12 cellular contexts compared by ENCODE assay signal in the genomic region with DNA sequence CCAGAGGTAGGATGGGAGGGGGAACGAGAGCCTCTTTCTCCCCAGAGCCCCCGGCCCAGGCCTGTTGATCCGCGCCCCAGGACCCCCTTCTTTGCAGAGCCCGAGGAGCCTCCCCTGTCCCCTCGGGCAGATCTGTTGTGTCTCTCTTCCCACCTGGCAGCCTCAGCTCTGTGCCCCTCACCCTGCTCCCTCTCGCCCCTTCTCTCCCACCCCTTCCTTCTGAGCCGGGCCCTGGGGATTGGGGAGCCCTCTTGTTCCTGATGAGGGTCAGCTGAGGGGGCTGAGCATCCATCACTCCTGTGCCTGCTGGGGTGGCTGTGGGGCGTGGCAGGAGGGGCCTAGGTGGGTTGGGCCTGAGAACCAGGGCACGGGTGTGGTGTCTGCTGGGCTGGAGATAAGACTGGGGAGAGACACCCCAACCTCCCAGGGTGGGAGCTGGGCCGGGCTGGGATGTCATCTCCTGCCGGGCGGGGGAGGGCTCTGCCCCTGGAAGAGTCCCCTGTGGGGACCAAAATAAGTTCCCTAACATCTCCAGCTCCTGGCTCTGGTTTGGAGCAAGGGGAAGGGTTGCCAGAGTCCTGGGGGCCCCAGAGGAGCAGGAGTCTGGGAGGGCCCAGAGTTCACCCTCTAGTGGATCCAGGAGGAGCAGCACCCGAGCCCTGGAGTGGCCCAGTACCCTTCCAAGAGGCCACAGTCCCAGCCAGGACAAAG.
DNase-seq lines count a peak whose midpoint lies in the region; ATAC-seq and TF ChIP-seq lines count a peak whose summit lies in the region.
"Had no signal": no experiment of that assay in that cellular context is flagged by ENCODE, and none has a peak within 500 bp of the region (broad histone marks: within the 10 kb centered on the region; RNA-seq: fewer than 3 reads in every experiment).

No MANE protein-coding gene starts in this region.

- in situ Hi-C loops in ACHN (cut with HindIII; ENCODE audit: low pct_ligation_motif_present, low pct_unique_long_range_greater_than_20kb, low sequenced_read_pairs) = no loop called here

- H3K36me3 ChIP-seq in left ventricle myocardium inferior = no peaks in the 10 kb centered on the region
- H3K36me3 ChIP-seq: neutrophil, transverse colon had no signal

- ATAC-seq in SK-N-SH treated with all-trans-retinoic acid at 6 μM for 48 hours (peak; percentile 66), HG02840 (IDR thresholded peaks at IDR 0.05; ENCODE audit: low FRiP score, unreplicated experiment) (no peak), HG03342 (IDR thresholded peaks at IDR 0.05; ENCODE audit: unreplicated experiment) (no peak)

- no peak for TF ChIP-seq CTCF in GM20000 (IDR thresholded peaks at IDR 0.05; ENCODE audit: extremely low read depth, missing control alignments)
- TF ChIP-seq CTCF in left ventricle myocardium inferior (IDR thresholded peaks at IDR 0.05; ENCODE audit: borderline replicate concordance) = peak; percentile 51

- H3K27ac ChIP-seq in left ventricle myocardium inferior (replicated peaks) = peak overlapping the region; percentile 12
- H3K27ac ChIP-seq: neutrophil, transverse colon had no signal

- H3K4me3 ChIP-seq in left ventricle myocardium inferior = no peak overlapping the region
- H3K4me3 ChIP-seq: transverse colon had no signal

- H3K4me1 ChIP-seq in left ventricle myocardium inferior = peaks cover 26% of the 10 kb centered on the region
- H3K4me1 ChIP-seq: transverse colon had no signal

- peak; percentile 45 for DNase-seq in ACHN
- peak; percentile 52 for DNase-seq in GM20000 (ENCODE audit: low spot score)
- DNase-seq in left ventricle myocardium inferior = no peak
- DNase-seq in dedifferentiated amniotic fluid mesenchymal stem cell (ENCODE audit: extremely low spot score) = no peak
- no peak for DNase-seq in NCI-H146 (lab: John Stamatoyannopoulos, UW)
- DNase-seq: activated naive CD8-positive, alpha-beta T cell treated with anti-CD3 and anti-CD28 coated beads, Interleukin-2, amount 10 ng/mL, durations not matched to agents 7 days and 5 days; NCI-H446 treated with DMSO at 0.1 percent for 48 hours; transverse colon had no signal

- H3K27me3 ChIP-seq in left ventricle myocardium inferior (ENCODE audit: low read depth) = no peaks in the 10 kb centered on the region
- H3K27me3 ChIP-seq: neutrophil, transverse colon had no signal

- no peaks in the 10 kb centered on the region for H3K9me3 ChIP-seq in left ventricle myocardium inferior (replicated peaks)
- H3K9me3 ChIP-seq: neutrophil, transverse colon had no signal

- intact Hi-C loops in left ventricle myocardium inferior (cut with micrococcal nuclease) = no loop called here

TF ChIP-seq in SK-N-SH treated with all-trans-retinoic acid at 6 μM for 48 hours, 23 proteins besides CTCF, POLR2A, EP300 and RAD21:
- no peak for TF ChIP-seq POU6F1 (CRISPR knock-in tag; IDR thresholded peaks at IDR 0.05; ENCODE audit: borderline replicate concordance, low read depth)
- no peak for TF ChIP-seq CSDC2 (CRISPR knock-in tag; IDR thresholded peaks at IDR 0.05)
- no peak for TF ChIP-seq OSR1 (CRISPR knock-in tag; IDR thresholded peaks at IDR 0.05)
- TF ChIP-seq ISL1 (CRISPR knock-in tag; IDR thresholded peaks at IDR 0.05) = no peak
- no peak for TF ChIP-seq RARB (CRISPR knock-in tag; IDR thresholded peaks at IDR 0.05)
- no peak for TF ChIP-seq ZNF8 (CRISPR knock-in tag; IDR thresholded peaks at IDR 0.05)
- no peak for TF ChIP-seq ZNF565 (CRISPR knock-in tag; conservative IDR thresholded peaks at IDR 0.05; ENCODE audit: low read depth)

Comparison
In these comparisons a context has a peak if more than half of its experiments do, and no peak if none do; other contexts are left out.
1. DNase-seq: peak in ACHN (single experiment) and GM20000 (single experiment); none in left ventricle myocardium inferior (single experiment), dedifferentiated amniotic fluid mesenchymal stem cell (single experiment) and NCI-H146 (single experiment).